8 cellular contexts compared by ENCODE assay signal in the genomic region with DNA sequence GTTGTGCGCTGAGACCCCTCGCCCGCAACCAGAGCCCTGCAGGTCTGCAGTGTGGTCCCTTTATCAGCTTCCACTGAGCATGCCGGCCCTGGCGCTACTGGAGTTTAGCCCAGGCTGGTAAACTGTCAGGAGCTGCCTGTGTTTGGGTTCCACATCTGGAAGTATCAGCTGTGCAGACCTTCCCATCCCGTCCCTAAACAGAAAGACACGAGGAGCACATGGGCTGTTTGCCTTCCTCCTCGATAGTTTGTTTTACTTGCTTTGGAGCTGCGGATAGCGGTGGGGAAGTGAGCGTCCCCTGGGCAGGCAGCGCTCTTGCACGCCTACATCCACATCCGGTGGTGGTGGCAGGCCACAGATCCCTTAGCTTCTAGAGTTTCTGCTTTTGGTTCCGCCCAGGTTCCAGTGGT. TPM values are rescaled to one million over a fixed set of nuclear protein-coding genes. Genes with fewer than 3 reads are reported as not detected.
DNase-seq lines count a peak whose midpoint lies in the region; ATAC-seq and TF ChIP-seq lines count a peak whose summit lies in the region.

No MANE protein-coding gene starts in this region.

- peak overlapping the region; percentile 70 to 93 (median 86) for H3K4me2 ChIP-seq in BLaER1 treated with 17β-estradiol and CSF1 and Interleukin-3, amounts not matched to agents 10 nM and 100 nM

- peak; percentile 97 for ATAC-seq in GM19372 (IDR thresholded peaks at IDR 0.05; ENCODE audit: low read depth, unreplicated experiment)
- ATAC-seq in HG02970 (IDR thresholded peaks at IDR 0.05; ENCODE audit: low FRiP score, unreplicated experiment) = no peak

- in situ Hi-C loops in KBM-7 (cut with MboI; ENCODE audit: low pct_unique_long_range_greater_than_20kb, low sequenced_read_pairs) = no loop called here

- no peaks in the 10 kb centered on the region for H4K20me1 ChIP-seq in BLaER1 treated with 17β-estradiol and CSF1 and Interleukin-3, amounts not matched to agents 10 nM and 100 nM

- H3K27me3 ChIP-seq in BLaER1 treated with 17β-estradiol and CSF1 and Interleukin-3, amounts not matched to agents 10 nM and 100 nM = no peaks in the 10 kb centered on the region
- H3K27me3 ChIP-seq in left ventricle myocardium inferior (ENCODE audit: low read depth) = peaks cover 53% of the 10 kb centered on the region

- intact Hi-C loops in left ventricle myocardium inferior (cut with micrococcal nuclease) = no loop called here

- DNase-seq in KBM-7 = peak; percentile 87
- DNase-seq in left ventricle myocardium inferior = no peak
- no peak for DNase-seq in NCI-H345 (lab: John Stamatoyannopoulos, UW)
- no peak for DNase-seq in NCI-H2107 treated with DMSO at 0.1 percent for 48 hours (lab: John Stamatoyannopoulos, UW; ENCODE audit: unreplicated experiment)
- no peak for DNase-seq in SHP77 (lab: John Stamatoyannopoulos, UW)

- no peaks in the 10 kb centered on the region for H3K9me3 ChIP-seq in BLaER1 treated with 17β-estradiol and CSF1 and Interleukin-3, amounts not matched to agents 10 nM and 100 nM (replicated peaks in 1 of 11)
- no peaks in the 10 kb centered on the region for H3K9me3 ChIP-seq in left ventricle myocardium inferior (replicated peaks)

- H3K4me3 ChIP-seq in BLaER1 treated with 17β-estradiol and CSF1 and Interleukin-3, amounts not matched to agents 10 nM and 100 nM = peak overlapping the region in 1 of 10 experiments; percentile 43; a peak in 1 of 20 replicates
- peak overlapping the region; percentile 33 for H3K4me3 ChIP-seq in left ventricle myocardium inferior

- peaks cover 27 to 40% (median 31%) of the 10 kb centered on the region in 10 experiments for H3K4me1 ChIP-seq in BLaER1 treated with 17β-estradiol and CSF1 and Interleukin-3, amounts not matched to agents 10 nM and 100 nM
- peaks cover 39% of the 10 kb centered on the region for H3K4me1 ChIP-seq in left ventricle myocardium inferior

- peak overlapping the region in 5 of 11 experiments; percentile 13 to 59 (median 31); a peak in 6 of 22 replicates for H3K9ac ChIP-seq in BLaER1 treated with 17β-estradiol and CSF1 and Interleukin-3, amounts not matched to agents 10 nM and 100 nM

- no peaks in the 10 kb centered on the region for H3K36me3 ChIP-seq in BLaER1 treated with 17β-estradiol and CSF1 and Interleukin-3, amounts not matched to agents 10 nM and 100 nM
- H3K36me3 ChIP-seq in left ventricle myocardium inferior = no peaks in the 10 kb centered on the region

- peak overlapping the region in 7 of 11 experiments; percentile 42 to 70 (median 60); a peak in 13 of 22 replicates for H3K27ac ChIP-seq in BLaER1 treated with 17β-estradiol and CSF1 and Interleukin-3, amounts not matched to agents 10 nM and 100 nM
- peak overlapping the region; percentile 36 for H3K27ac ChIP-seq in left ventricle myocardium inferior (replicated peaks)

- TF ChIP-seq CTCF in left ventricle myocardium inferior (IDR thresholded peaks at IDR 0.05; ENCODE audit: borderline replicate concordance) = no peak

RNA-seq across cellular contexts. Expression of a gene that starts 12.5 kb away (rescaled TPM):
- total RNA-seq in left ventricle myocardium inferior = 6.7 TPM
